ENCODE assay signal across 10 cellular contexts in the genomic region with DNA sequence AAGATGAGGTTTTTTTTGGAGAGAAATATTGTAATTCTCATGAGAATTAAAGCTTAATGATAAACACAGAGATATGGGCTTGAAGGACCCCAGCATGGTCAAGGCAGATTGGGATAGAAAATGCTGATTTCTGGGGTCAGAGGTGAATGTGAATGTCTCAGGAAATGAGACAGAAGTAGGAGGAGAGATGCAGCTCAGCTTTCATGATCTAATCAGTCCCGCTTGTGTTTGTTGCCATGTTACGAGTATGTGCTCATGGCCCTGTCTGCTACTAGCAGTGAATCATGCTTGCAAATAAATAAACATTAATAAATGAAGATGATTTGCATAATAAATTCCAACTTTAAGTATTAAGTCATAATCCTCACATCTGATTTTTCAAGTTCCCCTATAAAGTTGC. TPM values are rescaled to one million over a fixed set of nuclear protein-coding genes. Genes with fewer than 3 reads are reported as not detected.
DNase-seq lines count a peak whose midpoint lies in the region; ATAC-seq lines count a peak whose summit lies in the region.
"Had no signal": no experiment of that assay in that cellular context is flagged by ENCODE, and none has a peak within 500 bp of the region (broad histone marks: within the 10 kb centered on the region; RNA-seq: fewer than 3 reads in every experiment).

No MANE protein-coding gene starts in this region.

- H3K36me3 Mint-ChIP-seq in activated CD4-positive, alpha-beta T cell treated with anti-CD3 and anti-CD28 coated beads, Interleukin-2, amount 10 ng/mL, durations not matched to agents 24 days and 14 days (ENCODE audit: low read depth): peaks cover 29% of the 10 kb centered on the region
- H3K36me3 Mint-ChIP-seq in central memory CD8-positive, alpha-beta T cell (ENCODE audit: insufficient read depth): no peaks in the 10 kb centered on the region
- H3K36me3 Mint-ChIP-seq in naive thymus-derived CD8-positive, alpha-beta T cell: no peaks in the 10 kb centered on the region

- no peak overlapping the region for H3K4ac ChIP-seq in trophoblast cell (ENCODE audit: low read depth, low read length)

- peaks cover 8 to 16% of the 10 kb centered on the region in 2 experiments for H3K4me1 ChIP-seq in trophoblast cell (ENCODE audit: control insufficient read depth in 1 of 2, insufficient read depth in 2 of 2, low read length in 2 of 2)

- H3K4me1 Mint-ChIP-seq in activated CD4-positive, alpha-beta T cell treated with anti-CD3 and anti-CD28 coated beads, Interleukin-2, amount 10 ng/mL, durations not matched to agents 24 days and 14 days: peaks cover 41% of the 10 kb centered on the region
- H3K4me1 Mint-ChIP-seq in central memory CD8-positive, alpha-beta T cell: peaks cover 4% of the 10 kb centered on the region
- peaks cover 0 to 3% (median under 1%) of the 10 kb centered on the region in 4 donors for H3K4me1 Mint-ChIP-seq in naive thymus-derived CD8-positive, alpha-beta T cell

- peaks cover 19% of the 10 kb centered on the region for H3K9me3 Mint-ChIP-seq in activated CD4-positive, alpha-beta T cell treated with anti-CD3 and anti-CD28 coated beads, Interleukin-2, amount 10 ng/mL, durations not matched to agents 24 days and 14 days
- no peaks in the 10 kb centered on the region for H3K9me3 Mint-ChIP-seq in central memory CD8-positive, alpha-beta T cell
- H3K9me3 Mint-ChIP-seq in naive thymus-derived CD8-positive, alpha-beta T cell: no peaks in the 10 kb centered on the region

- no peak overlapping the region for H3K9ac ChIP-seq in trophoblast cell (ENCODE audit: low read length)

- WGBS in trophoblast cell (ENCODE audit: extremely low coverage, insufficient coverage, insufficient read length): no CpG with 5 or more reads among the region's 2 CpGs

- no peaks in the 10 kb centered on the region for H3K36me3 ChIP-seq in trophoblast cell (ENCODE audit: control insufficient read depth in 1 of 2, insufficient read depth in 2 of 2, low read length in 2 of 2)
- H3K36me3 ChIP-seq: WERI-Rb-1 had no signal

- no peak overlapping the region for H4K8ac ChIP-seq in trophoblast cell (ENCODE audit: low read depth, low read length)

- no peak overlapping the region for H2AK5ac ChIP-seq in trophoblast cell (ENCODE audit: low read length)

- peak; percentile 36 for ATAC-seq in central memory CD8-positive, alpha-beta T cell (replicated peaks; ENCODE audit: extremely low read depth, poor library complexity, severe bottlenecking)
- ATAC-seq in GM19467 (IDR thresholded peaks at IDR 0.05; ENCODE audit: unreplicated experiment): no peak
- no peak for ATAC-seq in naive thymus-derived CD8-positive, alpha-beta T cell

- H3K27ac ChIP-seq in trophoblast cell (ENCODE audit: low read depth, low read length): no peak overlapping the region
- H3K27ac ChIP-seq: WERI-Rb-1 had no signal

- H2AFZ ChIP-seq in trophoblast cell (ENCODE audit: insufficient read depth, low read length, poor library complexity): no peak overlapping the region

- H3K27me3 ChIP-seq in trophoblast cell (ENCODE audit: insufficient read depth, low read length): no peaks in the 10 kb centered on the region

- H2BK5ac ChIP-seq in trophoblast cell (ENCODE audit: low read depth, low read length, poor library complexity): no peak overlapping the region

- no peak overlapping the region for H3K4me3 Mint-ChIP-seq in activated CD4-positive, alpha-beta T cell treated with anti-CD3 and anti-CD28 coated beads, Interleukin-2, amount 10 ng/mL, durations not matched to agents 24 days and 14 days
- H3K4me3 Mint-ChIP-seq in central memory CD8-positive, alpha-beta T cell: no peak overlapping the region
- H3K4me3 Mint-ChIP-seq in naive thymus-derived CD8-positive, alpha-beta T cell: no peak overlapping the region

- H3K4me2 ChIP-seq in trophoblast cell (ENCODE audit: low read length): no peak overlapping the region

- H3K4me3 ChIP-seq in trophoblast cell (ENCODE audit: low read depth, low read length): no peak overlapping the region

- no peaks in the 10 kb centered on the region for H3K27me3 Mint-ChIP-seq in activated CD4-positive, alpha-beta T cell treated with anti-CD3 and anti-CD28 coated beads, Interleukin-2, amount 10 ng/mL, durations not matched to agents 24 days and 14 days
- no peaks in the 10 kb centered on the region for H3K27me3 Mint-ChIP-seq in central memory CD8-positive, alpha-beta T cell
- peaks cover 1 to 16% (median 3%) of the 10 kb centered on the region in 5 donors for H3K27me3 Mint-ChIP-seq in naive thymus-derived CD8-positive, alpha-beta T cell

- intact Hi-C loops in activated CD4-positive, alpha-beta T cell treated with anti-CD3 and anti-CD28 coated beads, Interleukin-2, amount 10 ng/mL, durations not matched to agents 24 days and 14 days (cut with micrococcal nuclease): loop anchor here (10.0 kb wide), 1 partner anchor 263 kb away; no protein-coding TSS in a partner anchor

- no peaks in the 10 kb centered on the region for H3K79me2 ChIP-seq in trophoblast cell (ENCODE audit: control insufficient read depth, insufficient read depth, low read length, poor library complexity)

- H3K18ac ChIP-seq in trophoblast cell (ENCODE audit: low read length): no peak overlapping the region

- POLR2A ChIA-PET in naive thymus-derived CD8-positive, alpha-beta T cell (lab: Charles Lee): no interaction called here

- no peak overlapping the region for H4K91ac ChIP-seq in trophoblast cell (ENCODE audit: low read depth, low read length)

- no peak overlapping the region for H3K14ac ChIP-seq in trophoblast cell (ENCODE audit: low read length)

- no peak overlapping the region for H4K12ac ChIP-seq in trophoblast cell (ENCODE audit: low read depth, low read length)

- H3K9me3 ChIP-seq in trophoblast cell (ENCODE audit: insufficient read depth, low read depth, low read length): no peaks in the 10 kb centered on the region

- H2BK120ac ChIP-seq in trophoblast cell (ENCODE audit: insufficient read depth, low read length, poor library complexity): no peak overlapping the region

- DNase-seq in activated CD4-positive, alpha-beta T cell treated with anti-CD3 and anti-CD28 coated beads, Interleukin-2, amount 10 ng/mL, durations not matched to agents 24 days and 14 days: peak; percentile 72
- DNase-seq in activated CD4-positive, alpha-beta T cell treated with anti-CD3 and anti-CD28 coated beads for 1 hour: no peak
- DNase-seq in NCI-H526 (lab: John Stamatoyannopoulos, UW) (peak; percentile 42 to 46), trophoblast cell (peak; percentile 52 to 75), DMS79 treated with DMSO at 0.1 percent for 48 hours (lab: John Stamatoyannopoulos, UW) (no peak)
- no peak for DNase-seq in central memory CD8-positive, alpha-beta T cell (ENCODE audit: low spot score in 2 of 2)
- no peak for DNase-seq in naive thymus-derived CD8-positive, alpha-beta T cell
- DNase-seq: amygdala, WERI-Rb-1 had no signal

- peaks cover 9% of the 10 kb centered on the region for H3K79me1 ChIP-seq in trophoblast cell (ENCODE audit: low read length)

- H3K23ac ChIP-seq in trophoblast cell (ENCODE audit: low read length): no peak overlapping the region

- H3K27ac Mint-ChIP-seq in activated CD4-positive, alpha-beta T cell treated with anti-CD3 and anti-CD28 coated beads, Interleukin-2, amount 10 ng/mL, durations not matched to agents 24 days and 14 days: peak overlapping the region; percentile 66
- H3K27ac Mint-ChIP-seq in central memory CD8-positive, alpha-beta T cell (ENCODE audit: low read depth): no peak overlapping the region
- no peak overlapping the region for H3K27ac Mint-ChIP-seq in naive thymus-derived CD8-positive, alpha-beta T cell

- no peak overlapping the region for H2BK12ac ChIP-seq in trophoblast cell (ENCODE audit: low read length)

RNA-seq across cellular contexts. Expression of a gene that starts 23.0 kb away (rescaled TPM):
- total RNA-seq in activated CD4-positive, alpha-beta T cell treated with anti-CD3 and anti-CD28 coated beads, Interleukin-2, amount 10 ng/mL, durations not matched to agents 24 days and 14 days: 258 and 272 TPM in 2 replicates
- polyA plus RNA-seq in trophoblast cell (2013): 58.6 and 65.6 TPM in 2 replicates
- total RNA-seq in naive thymus-derived CD8-positive, alpha-beta T cell: 1 to 10 TPM in 1 of 2 experiments, under 1 TPM in 1; 0.78 to 1.9 TPM
- polyA plus RNA-seq in naive thymus-derived CD8-positive, alpha-beta T cell: 1 to 10 TPM in 2 of 3 donors, under 1 TPM in 1; 0.57 to 3.1 (median 2.3) TPM

RNA-seq across cellular contexts. Expression of a gene that starts 51.9 kb away (rescaled TPM):
- total RNA-seq in activated CD4-positive, alpha-beta T cell treated with anti-CD3 and anti-CD28 coated beads, Interleukin-2, amount 10 ng/mL, durations not matched to agents 24 days and 14 days: 96.6 and 100 TPM in 2 replicates
- polyA plus RNA-seq in trophoblast cell (2013): 32.7 and 33.0 TPM in 2 replicates
- 100 to 1,000 TPM; 138 to 142 TPM for total RNA-seq in naive thymus-derived CD8-positive, alpha-beta T cell
- polyA plus RNA-seq in naive thymus-derived CD8-positive, alpha-beta T cell: 10 to 100 TPM; 14.1 to 17.0 (median 16.1) TPM

Comparison
In these comparisons a context has a peak if more than half of its experiments do, and no peak if none do; other contexts are left out.
1. DNase-seq: peak in activated CD4-positive, alpha-beta T cell treated with anti-CD3 and anti-CD28 coated beads, Interleukin-2, amount 10 ng/mL, durations not matched to agents 24 days and 14 days (single experiment), NCI-H526 (2 of 2) and trophoblast cell (2 of 2); none in activated CD4-positive, alpha-beta T cell treated with anti-CD3 and anti-CD28 coated beads for 1 hour (single experiment), central memory CD8-positive, alpha-beta T cell (0 of 2), DMS79 treated with DMSO at 0.1 percent for 48 hours (single experiment) and naive thymus-derived CD8-positive, alpha-beta T cell (0 of 10).
2. RNA of a gene that starts 23.0 kb away (total RNA-seq): 258 to 272 TPM in activated CD4-positive, alpha-beta T cell treated with anti-CD3 and anti-CD28 coated beads, Interleukin-2, amount 10 ng/mL, durations not matched to agents 24 days and 14 days; 0.78 to 1.9 TPM in naive thymus-derived CD8-positive, alpha-beta T cell; every median in the first group is over 10 times any median in the second.